In the genomic region with DNA sequence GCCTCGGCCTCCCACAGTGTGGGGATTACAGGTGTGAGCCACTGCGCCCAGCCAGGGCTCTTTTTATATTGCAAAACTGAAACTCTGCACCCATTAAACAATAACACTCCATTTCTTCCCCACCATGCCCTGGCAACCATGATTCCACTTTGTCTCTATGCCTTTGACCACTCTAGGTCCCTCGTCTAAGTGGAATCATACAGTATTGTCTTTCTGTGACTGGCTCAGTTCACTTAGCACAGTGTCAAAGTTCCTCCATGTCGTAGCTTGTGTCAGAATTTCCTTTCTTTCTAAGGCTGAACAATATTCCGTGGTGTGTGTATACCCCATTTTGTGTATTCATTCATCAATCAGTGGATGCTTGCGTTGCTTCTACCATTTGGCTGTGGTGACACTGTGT, we compare ENCODE assay signal across 18 cellular contexts.
"Had no signal": no experiment of that assay in that cellular context is flagged by ENCODE, and none has a peak within 500 bp of the region (broad histone marks: within the 10 kb centered on the region; RNA-seq: fewer than 3 reads in every experiment).

No MANE protein-coding gene starts in this region.

- H3K27me3 ChIP-seq: breast epithelium, colonic mucosa, esophagus muscularis mucosa, pancreas, testis, upper lobe of left lung had no signal

- ATAC-seq: activated T-cell treated with anti-CD3 and anti-CD28 coated beads, Interleukin-2, amount 50 U/mL, for 4 hours; natural killer cell treated with Interleukin-12 subunit alpha and Interleukin-12 subunit beta and Interleukin-15 and Interleukin-18, amount 100 ng/mL, for 72 hours; pancreas; sciatic nerve had no signal

- DNase-seq: activated naive CD4-positive, alpha-beta T cell treated with anti-CD3 and anti-CD28 coated beads for 36 hours; activated naive CD8-positive, alpha-beta T cell treated with anti-CD3 and anti-CD28 coated beads, Interleukin-2, amount 10 ng/mL, durations not matched to agents 7 days and 5 days; activated T-cell treated with anti-CD3 and anti-CD28 coated beads, Interleukin-2, amount 50 U/mL, for 4 hours; amniotic stem cell; colonic mucosa; hippocampal formation; pancreas; stimulated activated CD4-positive, alpha-beta T cell treated with anti-CD3 and anti-CD28 coated beads, Interleukin-2, amount 100 ng/mL, for 48 hours; stimulated activated naive CD4-positive, alpha-beta T cell; T-helper 1 cell; testis; upper lobe of left lung had no signal

- H3K9me3 ChIP-seq: breast epithelium, colonic mucosa, esophagus muscularis mucosa, pancreas, testis, upper lobe of left lung had no signal

- H3K27ac Mint-ChIP-seq: activated naive CD4-positive, alpha-beta T cell treated with anti-CD3 and anti-CD28 coated beads for 36 hours; activated naive CD8-positive, alpha-beta T cell treated with anti-CD3 and anti-CD28 coated beads, Interleukin-2, amount 10 ng/mL, durations not matched to agents 7 days and 5 days; activated T-helper 2 cell treated with anti-CD3 and anti-CD28 coated beads, Interferon-gamma antibody, Interleukin-2, Interleukin-4, amounts not matched to agents 10 μg/mL and 5 μg/mL and 100 μg/mL, durations not matched to agents 14 hours and 24 hours and 36 hours; memory B cell; natural killer cell treated with Interleukin-12 subunit alpha and Interleukin-12 subunit beta and Interleukin-15 and Interleukin-18, amount 100 ng/mL, for 72 hours had no signal

- H3K36me3 ChIP-seq: breast epithelium, colonic mucosa, esophagus muscularis mucosa, pancreas, upper lobe of left lung had no signal

- H3K4me3 Mint-ChIP-seq: activated naive CD4-positive, alpha-beta T cell treated with anti-CD3 and anti-CD28 coated beads for 36 hours; activated naive CD8-positive, alpha-beta T cell treated with anti-CD3 and anti-CD28 coated beads, Interleukin-2, amount 10 ng/mL, durations not matched to agents 7 days and 5 days; activated T-cell treated with anti-CD3 and anti-CD28 coated beads, Interleukin-2, amount 50 U/mL, for 4 hours; memory B cell; natural killer cell treated with Interleukin-12 subunit alpha and Interleukin-12 subunit beta and Interleukin-15 and Interleukin-18, amount 100 ng/mL, for 72 hours had no signal

- H3K27ac ChIP-seq: breast epithelium, colonic mucosa, esophagus muscularis mucosa, pancreas, testis, upper lobe of left lung had no signal

- H3K4me1 ChIP-seq: breast epithelium, colonic mucosa had no signal

- H3K9me3 Mint-ChIP-seq: activated naive CD4-positive, alpha-beta T cell treated with anti-CD3 and anti-CD28 coated beads for 36 hours; activated naive CD8-positive, alpha-beta T cell treated with anti-CD3 and anti-CD28 coated beads, Interleukin-2, amount 10 ng/mL, durations not matched to agents 7 days and 5 days; activated T-cell treated with anti-CD3 and anti-CD28 coated beads, Interleukin-2, amount 50 U/mL, for 4 hours; activated T-helper 2 cell treated with anti-CD3 and anti-CD28 coated beads, Interferon-gamma antibody, Interleukin-2, Interleukin-4, amounts not matched to agents 10 μg/mL and 5 μg/mL and 100 μg/mL, durations not matched to agents 14 hours and 24 hours and 36 hours; memory B cell; natural killer cell treated with Interleukin-12 subunit alpha and Interleukin-12 subunit beta and Interleukin-15 and Interleukin-18, amount 100 ng/mL, for 72 hours had no signal

- H3K4me3 ChIP-seq: breast epithelium, colonic mucosa, esophagus muscularis mucosa, pancreas, testis, upper lobe of left lung had no signal

- H3K27me3 Mint-ChIP-seq: activated naive CD8-positive, alpha-beta T cell treated with anti-CD3 and anti-CD28 coated beads, Interleukin-2, amount 10 ng/mL, durations not matched to agents 7 days and 5 days; memory B cell; natural killer cell treated with Interleukin-12 subunit alpha and Interleukin-12 subunit beta and Interleukin-15 and Interleukin-18, amount 100 ng/mL, for 72 hours had no signal

- H3K36me3 Mint-ChIP-seq: activated naive CD8-positive, alpha-beta T cell treated with anti-CD3 and anti-CD28 coated beads, Interleukin-2, amount 10 ng/mL, durations not matched to agents 7 days and 5 days; natural killer cell treated with Interleukin-12 subunit alpha and Interleukin-12 subunit beta and Interleukin-15 and Interleukin-18, amount 100 ng/mL, for 72 hours had no signal
